ENCODE assay signal across 23 cellular contexts in the genomic region with DNA sequence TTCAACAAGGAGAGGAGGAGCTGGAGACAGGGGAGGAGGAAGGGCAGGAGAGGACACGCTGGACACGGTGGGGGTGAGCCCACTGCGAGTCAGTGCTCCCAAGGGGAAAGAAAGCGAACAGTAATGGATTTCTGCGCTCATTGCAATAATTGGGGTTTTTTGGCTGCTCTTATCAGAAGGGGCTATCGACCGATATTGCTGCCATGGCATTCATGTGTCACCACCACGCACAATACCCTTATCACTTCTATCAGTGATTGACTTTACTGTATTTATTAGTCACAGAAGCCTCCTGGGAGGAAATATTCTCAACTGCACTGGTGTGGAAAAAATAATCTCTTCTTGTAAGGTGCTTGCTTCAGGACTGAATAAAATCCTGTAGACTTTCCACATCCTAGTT. TPM values are rescaled to one million over a fixed set of nuclear protein-coding genes. Genes with fewer than 3 reads are reported as not detected.
DNase-seq lines count a peak whose midpoint lies in the region; ATAC-seq and TF ChIP-seq lines count a peak whose summit lies in the region.
"Had no signal": no experiment of that assay in that cellular context is flagged by ENCODE, and none has a peak within 500 bp of the region (broad histone marks: within the 10 kb centered on the region; RNA-seq: fewer than 3 reads in every experiment).

No MANE protein-coding gene starts in this region.

- H3K4me2 ChIP-seq in osteoblast (ENCODE audit: insufficient read depth, low read length), result no peak overlapping the region
- H3K4me2 ChIP-seq: GM23338, KMS-11, SK-N-SH had no signal

- TF ChIP-seq CTCF in HL-60 (IDR thresholded peaks at IDR 0.05; ENCODE audit: insufficient read depth, low read length), result no peak
- TF ChIP-seq CTCF in osteoblast (IDR thresholded peaks at IDR 0.05; ENCODE audit: extremely low read depth, low read depth, low read length), result no peak

- no peaks in the 10 kb centered on the region for H3K9me3 Mint-ChIP-seq in activated T-helper 17 cell treated with anti-CD3 and anti-CD28 coated beads, Interleukin-2, amount 50 U/mL, for 72 hours
- H3K9me3 Mint-ChIP-seq: IgD-negative memory B cell had no signal

- H3K4me3 ChIP-seq in HL-60 (replicated peaks; ENCODE audit: insufficient read depth, low read length), result no peak overlapping the region
- no peak overlapping the region for H3K4me3 ChIP-seq in osteoblast (ENCODE audit: insufficient read depth, low read length)
- H3K4me3 ChIP-seq: GM23338 had no signal

- no peaks in the 10 kb centered on the region for H3K36me3 ChIP-seq in osteoblast (ENCODE audit: insufficient read depth, low read length)

- no peaks in the 10 kb centered on the region for H4K20me1 ChIP-seq in osteoblast (ENCODE audit: insufficient read depth, low read length)

- ATAC-seq in activated T-helper 17 cell treated with anti-CD3 and anti-CD28 coated beads, Interleukin-2, amount 50 U/mL, for 72 hours (replicated peaks), result peak; percentile 31
- no peak for ATAC-seq in GM18517 (IDR thresholded peaks at IDR 0.05; ENCODE audit: unreplicated experiment)
- ATAC-seq: GM23338, PC-3 had no signal

- H3K36me3 Mint-ChIP-seq in activated T-helper 17 cell treated with anti-CD3 and anti-CD28 coated beads, Interleukin-2, amount 50 U/mL, for 72 hours (ENCODE audit: low read depth), result peaks cover 5% of the 10 kb centered on the region

- peak; percentile 67 for DNase-seq in activated effector memory CD4-positive, alpha-beta T cell treated with anti-CD3 and anti-CD28 coated beads, Interleukin-2, amount 50 U/mL, for 16 hours
- DNase-seq in activated effector memory CD4-positive, alpha-beta T cell treated with Interleukin-2 at 50 U/mL for 16 hours, result no peak
- DNase-seq in HL-60 (ENCODE audit: low read depth in 1 of 2, low spot score in 1 of 2) (no peak), osteoblast (ENCODE audit: insufficient read length, low spot score, missing footprints) (no peak)
- no peak for DNase-seq in activated CD8-positive, alpha-beta memory T cell treated with anti-CD3 and anti-CD28 coated beads for 24 hours
- DNase-seq: DMS153; DND-41; H9; MM.1S; NCI-H1048; NCI-H1417; NCI-H1694; NCI-H2029 treated with DMSO at 0.1 percent for 48 hours; NCI-H446 treated with DMSO at 0.1 percent for 48 hours; NCI-H82; NK-92 treated with Interleukin-12 subunit alpha and Interleukin-12 subunit beta, amount 100 ng/mL, for 24 hours; PC-3; SK-N-SH had no signal

- H3K79me2 ChIP-seq in osteoblast (ENCODE audit: insufficient read depth, low read length), result no peaks in the 10 kb centered on the region

- peak overlapping the region; percentile 54 for H3K4me3 Mint-ChIP-seq in activated T-helper 17 cell treated with anti-CD3 and anti-CD28 coated beads, Interleukin-2, amount 50 U/mL, for 72 hours
- H3K4me3 Mint-ChIP-seq: GM23338, H9, IgD-negative memory B cell had no signal

- no peaks in the 10 kb centered on the region for H3K9me3 ChIP-seq in osteoblast (ENCODE audit: low read depth, low read length)
- H3K9me3 ChIP-seq: SK-N-SH had no signal

- H3K27me3 ChIP-seq in HL-60 (ENCODE audit: insufficient read depth, poor library complexity, severe bottlenecking), result no peaks in the 10 kb centered on the region
- H3K27me3 ChIP-seq in osteoblast (ENCODE audit: insufficient read depth, low read length), result no peaks in the 10 kb centered on the region

- H2AFZ ChIP-seq in osteoblast (ENCODE audit: low read length), result no peak overlapping the region
- H2AFZ ChIP-seq: GM23338 had no signal

- H3K27ac ChIP-seq in HL-60 (replicated peaks) (0 out of 2 replicates have a peak overlapping the region, but pooled peaks have one; percentile 8), osteoblast (ENCODE audit: low read depth, low read length) (no peak overlapping the region)
- H3K27ac ChIP-seq: KMS-11 had no signal

- no peaks in the 10 kb centered on the region for H3K4me1 ChIP-seq in osteoblast (ENCODE audit: insufficient read depth, low read length)

- peak overlapping the region; percentile 23 for H3K27ac Mint-ChIP-seq in activated T-helper 17 cell treated with anti-CD3 and anti-CD28 coated beads, Interleukin-2, amount 50 U/mL, for 72 hours
- H3K27ac Mint-ChIP-seq: GM23338, H9, IgD-negative memory B cell had no signal

- no peaks in the 10 kb centered on the region for H3K27me3 Mint-ChIP-seq in activated T-helper 17 cell treated with anti-CD3 and anti-CD28 coated beads, Interleukin-2, amount 50 U/mL, for 72 hours
- H3K27me3 Mint-ChIP-seq: IgD-negative memory B cell had no signal

- H3K4me1 Mint-ChIP-seq in activated T-helper 17 cell treated with anti-CD3 and anti-CD28 coated beads, Interleukin-2, amount 50 U/mL, for 72 hours, result peaks cover 25% of the 10 kb centered on the region

RNA-seq across cellular contexts. Expression of a gene that starts 55.8 kb away (rescaled TPM):
- 10 to 100 TPM; 24.7 to 29.0 TPM for total RNA-seq in activated T-helper 17 cell treated with anti-CD3 and anti-CD28 coated beads, Interleukin-2, amount 50 U/mL, for 72 hours
- total RNA-seq in osteoblast, result 19.4 and 19.5 TPM in 2 replicates
